11 cellular contexts compared by ENCODE assay signal in genomic region chr20:46058656-46059281, GRCh38. TPM values are rescaled to one million over a fixed set of nuclear protein-coding genes. Genes with fewer than 3 reads are reported as not detected.
DNase-seq lines count a peak whose midpoint lies in the region; ATAC-seq and TF ChIP-seq lines count a peak whose summit lies in the region.
"Had no signal": no experiment of that assay in that cellular context is flagged by ENCODE, and none has a peak within 500 bp of the region (broad histone marks: within the 10 kb centered on the region; RNA-seq: fewer than 3 reads in every experiment).

No MANE protein-coding gene starts in this region.

- WGBS in upper lobe of left lung, 2 donors: 43 to 63% methylated on average over 12 to 29 of the region's 30 CpGs

- no peak overlapping the region for H3K4me3 Mint-ChIP-seq in MCF 10A (ENCODE audit: unreplicated experiment)
- peak overlapping the region; percentile 34 to 40 for H3K4me3 Mint-ChIP-seq in effector memory CD8-positive, alpha-beta T cell
- peak overlapping the region; percentile 66 for H3K4me3 Mint-ChIP-seq in memory B cell

- H3K27me3 ChIP-seq in breast epithelium (no peaks in the 10 kb centered on the region), upper lobe of left lung (peaks cover 0 to 12% (median 4%) of the 10 kb centered on the region in 4 donors)

- intact Hi-C loops in breast epithelium (cut with DNase I; ENCODE audit: low total_unique reads): no loop called here
- intact Hi-C loops in MCF 10A (cut with micrococcal nuclease): no loop called here

- H3K27me3 Mint-ChIP-seq in MCF 10A (ENCODE audit: insufficient read depth, unreplicated experiment): peaks cover 12% of the 10 kb centered on the region
- no peaks in the 10 kb centered on the region for H3K27me3 Mint-ChIP-seq in effector memory CD8-positive, alpha-beta T cell
- peaks cover 12% of the 10 kb centered on the region for H3K27me3 Mint-ChIP-seq in memory B cell

- POLR2A ChIA-PET in MCF 10A (lab: Yijun Ruan, JAX): interaction anchor here (1.3 kb wide), 1 partner anchor 14 kb away, joined by 3 read pairs; no protein-coding TSS in a partner anchor

- no peaks in the 10 kb centered on the region for H3K4me1 Mint-ChIP-seq in MCF 10A (ENCODE audit: insufficient read depth, unreplicated experiment)
- H3K4me1 Mint-ChIP-seq in effector memory CD8-positive, alpha-beta T cell (ENCODE audit: low read depth in 2 of 2): peaks cover 31 to 35% of the 10 kb centered on the region in 2 donors
- H3K4me1 Mint-ChIP-seq in memory B cell: peaks cover 26% of the 10 kb centered on the region

- no peak for TF ChIP-seq POLR2A in breast epithelium (IDR thresholded peaks at IDR 0.05)
- no peak for TF ChIP-seq POLR2A in upper lobe of left lung (IDR thresholded peaks at IDR 0.05)

- no peak overlapping the region for H3K27ac Mint-ChIP-seq in MCF 10A (ENCODE audit: low read depth, unreplicated experiment)
- H3K27ac Mint-ChIP-seq in effector memory CD8-positive, alpha-beta T cell: no peak overlapping the region
- H3K27ac Mint-ChIP-seq in memory B cell: no peak overlapping the region
- H3K27ac Mint-ChIP-seq: progenitor cell of endocrine pancreas had no signal

- H3K4me1 ChIP-seq in breast epithelium (peaks cover 0 to 8% of the 10 kb centered on the region in 2 donors), upper lobe of left lung (peaks cover 38 to 58% (median 44%) of the 10 kb centered on the region in 4 donors)

- TF ChIP-seq CTCF in breast epithelium (IDR thresholded peaks at IDR 0.05): no peak
- TF ChIP-seq CTCF in MCF 10A (IDR thresholded peaks at IDR 0.05; ENCODE audit: unreplicated experiment): no peak
- no peak for TF ChIP-seq CTCF in upper lobe of left lung (IDR thresholded peaks at IDR 0.05)

- no TSS peak for BruUV-seq in MCF 10A (replicated peaks; lab: Mats Ljungman, UMichigan)

- H3K9me3 Mint-ChIP-seq in MCF 10A (ENCODE audit: unreplicated experiment) (no peaks in the 10 kb centered on the region), memory B cell (no peaks in the 10 kb centered on the region)
- no peaks in the 10 kb centered on the region for H3K9me3 Mint-ChIP-seq in effector memory CD8-positive, alpha-beta T cell

- H3K36me3 Mint-ChIP-seq in MCF 10A (ENCODE audit: insufficient read depth, unreplicated experiment) (peaks cover 37% of the 10 kb centered on the region), memory B cell (peaks cover 34% of the 10 kb centered on the region)
- peaks cover 38% of the 10 kb centered on the region for H3K36me3 Mint-ChIP-seq in effector memory CD8-positive, alpha-beta T cell (ENCODE audit: insufficient read depth)

- CTCF ChIA-PET in MCF 10A (lab: Yijun Ruan, JAX): interaction anchor here (1.1 kb wide), 1 partner anchor 14 kb away, joined by 3 read pairs; no protein-coding TSS in a partner anchor

- no peak for TF ChIP-seq EP300 in upper lobe of left lung (IDR thresholded peaks at IDR 0.05)

- H3K9me3 ChIP-seq in breast epithelium: no peaks in the 10 kb centered on the region
- H3K9me3 ChIP-seq in upper lobe of left lung: no peaks in the 10 kb centered on the region

- H3K27ac ChIP-seq in breast epithelium: no peak overlapping the region
- peak overlapping the region in 2 of 4 donors; percentile 12 to 21 for H3K27ac ChIP-seq in upper lobe of left lung

- ATAC-seq in effector memory CD8-positive, alpha-beta T cell (replicated peaks): no peak
- peak; percentile 38 for ATAC-seq in memory B cell (ENCODE audit: low read depth)
- ATAC-seq in upper lobe of left lung (ENCODE audit: low FRiP score in 2 of 2): peak in 1 of 2 donors; percentile 25
- ATAC-seq in GM21737 (IDR thresholded peaks at IDR 0.05; ENCODE audit: unreplicated experiment): no peak

- H3K36me3 ChIP-seq in breast epithelium: peaks cover 18% of the 10 kb centered on the region
- peaks cover 12 to 33% (median 23%) of the 10 kb centered on the region in 4 donors for H3K36me3 ChIP-seq in upper lobe of left lung

- H3K4me3 ChIP-seq in breast epithelium (peak overlapping the region in 2 of 3 donors; percentile 36 to 52), upper lobe of left lung (peak overlapping the region in 3 of 4 donors; percentile 15 to 37 (median 30))

- DNase-seq in breast epithelium (ENCODE audit: low spot score in 2 of 2) (no peak), MCF 10A (ENCODE audit: unreplicated experiment) (no peak), memory B cell (ENCODE audit: low spot score in 2 of 2) (no peak), upper lobe of left lung (peak in 1 of 2 donors; percentile 78), Ammon's horn (ENCODE audit: low spot score) (no peak), mesenteric fat pad (ENCODE audit: low spot score) (no peak)
- DNase-seq in effector memory CD8-positive, alpha-beta T cell: no peak
- DNase-seq: activated gamma-delta T cell, NCI-H1105 had no signal

RNA-seq across cellular contexts. Expression of gene SLC12A5, which starts 29.8 kb away (rescaled TPM):
- total RNA-seq in breast epithelium: under 1 TPM in 1 of 3 donors, not detected in 2; 0.33 TPM
- 0.75 and 0.98 TPM in 2 replicates for total RNA-seq in MCF 10A (2022)
- 1 to 10 TPM in 1 of 6 donors, under 1 TPM in 1, not detected in 4; 0.69 to 1.3 TPM for total RNA-seq in upper lobe of left lung
- 1.7 TPM for total RNA-seq in mesenteric fat pad

RNA-seq across cellular contexts. Expression of gene NCOA5, which starts 31.0 kb away (rescaled TPM):
- 10 to 100 TPM; 30.1 to 59.7 (median 36.1) TPM for total RNA-seq in breast epithelium
- total RNA-seq in MCF 10A (2022): 26.0 and 31.2 TPM in 2 replicates
- 10 to 100 TPM; 17.1 to 48.2 (median 30.2) TPM for total RNA-seq in upper lobe of left lung
- total RNA-seq in mesenteric fat pad: 23.3 TPM

RNA-seq across cellular contexts. Expression of gene MMP9, which starts 50.1 kb away (rescaled TPM):
- total RNA-seq in breast epithelium: 1 to 10 TPM in 2 of 3 donors, under 1 TPM in 1; 0.98 to 7.8 (median 5.9) TPM
- 0.12 TPM in 1 of 2 replicates, not detected in the other for total RNA-seq in MCF 10A (2022)
- total RNA-seq in upper lobe of left lung: 10 to 100 TPM in 4 of 6 donors, 1 to 10 TPM in 2; 4.2 to 20.8 (median 14.2) TPM
- 18.3 TPM for total RNA-seq in mesenteric fat pad
- total RNA-seq: progenitor cell of endocrine pancreas had no signal

RNA-seq across cellular contexts. Expression of gene CD40, which starts 59.3 kb away (rescaled TPM):
- 10 to 100 TPM; 11.7 to 21.6 (median 17.0) TPM for total RNA-seq in breast epithelium
- 1.5 and 2.3 TPM in 2 replicates for total RNA-seq in MCF 10A (2022)
- 10 to 100 TPM; 15.7 to 32.5 (median 25.8) TPM for total RNA-seq in upper lobe of left lung
- total RNA-seq in mesenteric fat pad: 17.3 TPM
